8 cellular contexts compared by ENCODE assay signal in the genomic region with DNA sequence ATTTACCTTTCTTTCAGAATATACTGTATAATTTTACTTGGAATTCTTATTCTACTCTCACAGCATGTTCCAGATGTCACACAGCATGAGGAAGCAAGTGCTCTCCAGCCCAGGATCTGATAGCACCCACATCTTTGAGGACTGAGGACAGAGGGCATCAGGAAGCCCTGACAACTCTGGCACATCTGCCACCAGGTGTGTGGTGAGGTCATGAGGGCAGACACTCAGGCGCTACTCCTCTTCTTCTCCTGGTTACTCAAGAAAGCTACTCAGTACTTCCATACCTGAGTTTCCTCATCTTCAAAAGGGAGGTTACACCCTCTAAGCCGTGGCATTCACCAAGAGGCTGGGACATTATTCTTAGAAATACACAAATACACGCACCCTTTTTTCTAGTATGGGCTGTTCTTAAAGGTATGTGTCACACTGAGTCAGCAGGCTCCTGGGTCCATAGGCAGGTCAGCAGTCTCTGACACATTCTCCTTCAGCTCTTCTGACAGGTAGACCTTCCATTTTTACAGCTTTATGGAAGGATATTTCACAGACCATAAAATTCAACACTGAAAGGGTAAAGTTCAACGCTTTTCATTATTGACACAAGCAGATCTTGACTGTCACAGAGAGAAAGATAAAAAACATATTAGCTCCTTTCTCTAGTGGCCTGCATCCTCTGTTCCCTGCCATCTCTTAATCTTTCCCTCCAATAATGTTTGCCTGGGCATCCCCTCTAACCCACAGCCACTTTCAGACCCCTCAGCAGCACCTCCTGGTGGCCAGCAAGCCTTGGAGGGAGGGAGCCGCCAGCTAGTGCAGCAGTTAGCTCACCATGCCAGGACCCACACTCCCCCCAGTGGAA.
DNase-seq lines count a peak whose midpoint lies in the region; ATAC-seq and TF ChIP-seq lines count a peak whose summit lies in the region.

No MANE protein-coding gene starts in this region.

- RAD21 ChIA-PET in HCT116 (lab: Charles Lee; ENCODE audit: low non-redundant PET in 1 of 2, low total read pairs in 2 of 2, uncharacterized antibody in 2 of 2, unreplicated experiment in 2 of 2), result interaction anchor here (0.6 to 2.6 kb wide), 10 partner anchors 10 to 269 kb away, joined by 3 to 19 read pairs (median 4); no protein-coding TSS in a partner anchor

- H4K20me1 ChIP-seq in HCT116 (ENCODE audit: insufficient read depth), result no peaks in the 10 kb centered on the region

- H3K27me3 ChIP-seq in HCT116 (ENCODE audit: insufficient read depth, low read length), result no peaks in the 10 kb centered on the region

- POLR2A ChIA-PET in HCT116 (lab: Charles Lee), result interaction anchor here (0.6 to 2.6 kb wide), 9 partner anchors 8 to 189 kb away, joined by 3 to 12 read pairs (median 3); partner anchors contain the start of gene TJP1

- ATAC-seq in HCT116, result peak; percentile 74
- no peak for ATAC-seq in GM18907 (IDR thresholded peaks at IDR 0.05; ENCODE audit: unreplicated experiment)

- H3K4me2 ChIP-seq in HCT116 (ENCODE audit: low read length), result peak overlapping the region; percentile 63

- TF ChIP-seq POLR2A in HCT116 (IDR thresholded peaks at IDR 0.05; ENCODE audit: borderline replicate concordance, extremely low read depth, insufficient read depth, insufficient read length), result peak; percentile 57

- H3K4me1 ChIP-seq in HCT116 (ENCODE audit: control insufficient read depth in 1 of 2, insufficient read depth in 2 of 2, low read length in 2 of 2), result peaks cover 35 to 68% of the 10 kb centered on the region in 2 experiments

- DNase-seq in Ammon's horn (ENCODE audit: low spot score) (peak; percentile 61), HCT116 (ENCODE audit: low read depth, low spot score) (peak; percentile 71), SHP77 (lab: John Stamatoyannopoulos, UW) (peak; percentile 43 to 63), choroid plexus epithelial cell (ENCODE audit: low read depth) (peak; percentile 95), left kidney (ENCODE audit: low read depth, low spot score) (peak; percentile 89), NCI-H146 (lab: John Stamatoyannopoulos, UW) (no peak)
- DNase-seq in stimulated activated CD8-positive, alpha-beta memory T cell treated with anti-CD3 and anti-CD28 coated beads, Interleukin-4, amount 100 ng/mL, for 48 hours, result peak; percentile 59

- peak; percentile 82 for TF ChIP-seq RAD21 in HCT116 (IDR thresholded peaks at IDR 0.05; ENCODE audit: low read depth)

- peak overlapping the region; percentile 86 for H2AFZ ChIP-seq in HCT116 (ENCODE audit: low read depth, low read length, poor library complexity, severe bottlenecking)

- no peaks in the 10 kb centered on the region for H3K9me2 ChIP-seq in HCT116 (ENCODE audit: insufficient read depth)

- peak overlapping the region; percentile 33 for H3K9ac ChIP-seq in HCT116 (ENCODE audit: low read length)

- peak; percentile 96 to 99 (median 97) for TF ChIP-seq CTCF in HCT116 (IDR thresholded peaks at IDR 0.05 in 2 of 3, conservative IDR thresholded peaks at IDR 0.05 in 1 of 3; ENCODE audit: borderline replicate concordance in 1 of 3, insufficient read depth in 1 of 3, low read depth in 2 of 3, low read length in 2 of 3)
- peak; percentile 100 for TF ChIP-seq CTCF in choroid plexus epithelial cell (conservative IDR thresholded peaks at IDR 0.05; ENCODE audit: low read depth, low read length)

- H3K36me3 ChIP-seq in HCT116 (ENCODE audit: control insufficient read depth in 1 of 2, insufficient read depth in 2 of 2, low read length in 2 of 2), result no peaks in the 10 kb centered on the region

- TSS peak; percentile 98 for BruUV-seq in HCT116 (replicated peaks; lab: Mats Ljungman, UMichigan)

- peak overlapping the region; percentile 61; the same call in 1 of the 2 replicates for H3K27ac ChIP-seq in HCT116 (ENCODE audit: low read depth, low read length)

- H3K79me2 ChIP-seq in HCT116 (ENCODE audit: insufficient read depth, low read length), result no peaks in the 10 kb centered on the region

- CTCF ChIA-PET in HCT116 (lab: Charles Lee), result interaction anchor here (0.7 to 4.5 kb wide), 42 partner anchors 9 to 800 kb away, joined by 3 to 180 read pairs (median 4); partner anchors contain the start of gene TJP1

- H3K4me3 ChIP-seq in HCT116 (replicated peaks in 1 of 2; ENCODE audit: low read depth in 1 of 2, low read length in 2 of 2) (peak overlapping the region in 1 of 2 experiments; percentile 20; a peak in 2 of 4 replicates), choroid plexus epithelial cell (ENCODE audit: low read depth, low read length) (no peak overlapping the region)

- H3K9me3 ChIP-seq in HCT116 (ENCODE audit: control insufficient read depth in 1 of 2, insufficient read depth in 1 of 2, low read depth in 1 of 2, low read length in 2 of 2), result no peaks in the 10 kb centered on the region

- intact Hi-C loops in HCT116 (cut with micrococcal nuclease), result loop anchor here (10.0 kb wide), 1 partner anchor 231 kb away; no protein-coding TSS in a partner anchor

TF ChIP-seq in HCT116, 20 proteins besides CTCF, POLR2A, EP300 and RAD21:
- TF ChIP-seq POLR2AphosphoS5 (IDR thresholded peaks at IDR 0.05; ENCODE audit: low read depth, low read length) (0 out of 2 replicates have a peak, but pooled peaks have one; percentile 30), FOSL1 (IDR thresholded peaks at IDR 0.05; ENCODE audit: low read depth) (peak; percentile 56), SIN3A (IDR thresholded peaks at IDR 0.05; ENCODE audit: low read depth) (peak; percentile 23; the same call in 1 of the 2 replicates), ZBTB33 (IDR thresholded peaks at IDR 0.05; ENCODE audit: extremely low read depth, insufficient replicate concordance, low read length) (no peak), JUND (IDR thresholded peaks at IDR 0.05) (peak; percentile 31)
- TF ChIP-seq, protein P1, sequence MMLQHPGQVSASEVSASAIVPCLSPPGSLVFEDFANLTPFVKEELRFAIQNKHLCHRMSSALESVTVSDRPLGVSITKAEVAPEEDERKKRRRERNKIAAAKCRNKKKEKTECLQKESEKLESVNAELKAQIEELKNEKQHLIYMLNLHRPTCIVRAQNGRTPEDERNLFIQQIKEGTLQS (IDR thresholded peaks at IDR 0.05), result no peak
- TF ChIP-seq, protein P2, sequence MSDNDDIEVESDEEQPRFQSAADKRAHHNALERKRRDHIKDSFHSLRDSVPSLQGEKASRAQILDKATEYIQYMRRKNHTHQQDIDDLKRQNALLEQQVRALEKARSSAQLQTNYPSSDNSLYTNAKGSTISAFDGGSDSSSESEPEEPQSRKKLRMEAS (IDR thresholded peaks at IDR 0.05), result 0 out of 2 replicates have a peak, but pooled peaks have one; percentile 28
